Comparison of ENCODE assay signal across 1 cellular context in the genomic region with DNA sequence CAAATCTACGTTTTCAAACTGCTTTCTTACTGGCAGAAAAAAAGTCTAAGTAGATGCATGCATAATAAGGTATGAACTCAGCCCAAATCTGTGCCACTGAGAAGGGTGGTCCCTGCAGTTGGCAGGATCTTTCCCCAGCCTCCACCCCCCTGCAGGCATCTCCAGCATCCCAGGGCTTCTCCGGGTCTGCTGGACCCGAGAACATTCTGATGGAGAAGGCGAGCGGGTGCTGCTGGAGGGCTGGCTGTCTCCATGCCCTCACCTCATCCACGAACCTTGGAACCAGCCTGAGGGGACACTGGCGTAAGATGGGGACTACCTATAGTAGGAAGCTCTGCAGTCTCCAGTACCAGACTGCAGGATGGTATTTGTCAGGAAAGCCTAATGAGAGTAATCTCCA.
TF ChIP-seq lines count a peak whose summit lies in the region.

No MANE protein-coding gene starts in this region.

TF ChIP-seq in SK-N-SH treated with all-trans-retinoic acid at 6 μM for 48 hours, 23 proteins besides CTCF, POLR2A, EP300 and RAD21:
- TF ChIP-seq, protein P1, sequence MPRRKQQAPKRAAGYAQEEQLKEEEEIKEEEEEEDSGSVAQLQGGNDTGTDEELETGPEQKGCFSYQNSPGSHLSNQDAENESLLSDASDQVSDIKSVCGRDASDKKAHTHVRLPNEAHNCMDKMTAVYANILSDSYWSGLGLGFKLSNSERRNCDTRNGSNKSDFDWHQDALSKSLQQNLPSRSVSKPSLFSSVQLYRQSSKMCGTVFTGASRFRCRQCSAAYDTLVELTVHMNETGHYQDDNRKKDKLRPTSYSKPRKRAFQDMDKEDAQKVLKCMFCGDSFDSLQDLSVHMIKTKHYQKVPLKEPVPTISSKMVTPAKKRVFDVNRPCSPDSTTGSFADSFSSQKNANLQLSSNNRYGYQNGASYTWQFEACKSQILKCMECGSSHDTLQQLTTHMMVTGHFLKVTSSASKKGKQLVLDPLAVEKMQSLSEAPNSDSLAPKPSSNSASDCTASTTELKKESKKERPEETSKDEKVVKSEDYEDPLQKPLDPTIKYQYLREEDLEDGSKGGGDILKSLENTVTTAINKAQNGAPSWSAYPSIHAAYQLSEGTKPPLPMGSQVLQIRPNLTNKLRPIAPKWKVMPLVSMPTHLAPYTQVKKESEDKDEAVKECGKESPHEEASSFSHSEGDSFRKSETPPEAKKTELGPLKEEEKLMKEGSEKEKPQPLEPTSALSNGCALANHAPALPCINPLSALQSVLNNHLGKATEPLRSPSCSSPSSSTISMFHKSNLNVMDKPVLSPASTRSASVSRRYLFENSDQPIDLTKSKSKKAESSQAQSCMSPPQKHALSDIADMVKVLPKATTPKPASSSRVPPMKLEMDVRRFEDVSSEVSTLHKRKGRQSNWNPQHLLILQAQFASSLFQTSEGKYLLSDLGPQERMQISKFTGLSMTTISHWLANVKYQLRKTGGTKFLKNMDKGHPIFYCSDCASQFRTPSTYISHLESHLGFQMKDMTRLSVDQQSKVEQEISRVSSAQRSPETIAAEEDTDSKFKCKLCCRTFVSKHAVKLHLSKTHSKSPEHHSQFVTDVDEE (CRISPR knock-in tag; IDR thresholded peaks at IDR 0.05) = no peak
- TF ChIP-seq ZNF70 (CRISPR knock-in tag; IDR thresholded peaks at IDR 0.05) (no peak), TOX (CRISPR knock-in tag; IDR thresholded peaks at IDR 0.05; ENCODE audit: borderline replicate concordance) (no peak)
